In genomic region chr17:64176556-64176955, GRCh38 we compare ENCODE assay signal across 1 cellular context.
TF ChIP-seq lines count a peak whose summit lies in the region.

No MANE protein-coding gene starts in this region.

TF ChIP-seq in SK-N-SH, 30 proteins besides CTCF, POLR2A, EP300 and RAD21 (continued from another document):
- TF ChIP-seq USF2 (IDR thresholded peaks at IDR 0.05; ENCODE audit: borderline replicate concordance, low read depth, low read length): no peak
- no peak for TF ChIP-seq CHD2 (IDR thresholded peaks at IDR 0.05; ENCODE audit: low read length, partially characterized antibody)
- TF ChIP-seq SMC3 (IDR thresholded peaks at IDR 0.05; ENCODE audit: low read depth, low read length): no peak
- TF ChIP-seq, protein P1, sequence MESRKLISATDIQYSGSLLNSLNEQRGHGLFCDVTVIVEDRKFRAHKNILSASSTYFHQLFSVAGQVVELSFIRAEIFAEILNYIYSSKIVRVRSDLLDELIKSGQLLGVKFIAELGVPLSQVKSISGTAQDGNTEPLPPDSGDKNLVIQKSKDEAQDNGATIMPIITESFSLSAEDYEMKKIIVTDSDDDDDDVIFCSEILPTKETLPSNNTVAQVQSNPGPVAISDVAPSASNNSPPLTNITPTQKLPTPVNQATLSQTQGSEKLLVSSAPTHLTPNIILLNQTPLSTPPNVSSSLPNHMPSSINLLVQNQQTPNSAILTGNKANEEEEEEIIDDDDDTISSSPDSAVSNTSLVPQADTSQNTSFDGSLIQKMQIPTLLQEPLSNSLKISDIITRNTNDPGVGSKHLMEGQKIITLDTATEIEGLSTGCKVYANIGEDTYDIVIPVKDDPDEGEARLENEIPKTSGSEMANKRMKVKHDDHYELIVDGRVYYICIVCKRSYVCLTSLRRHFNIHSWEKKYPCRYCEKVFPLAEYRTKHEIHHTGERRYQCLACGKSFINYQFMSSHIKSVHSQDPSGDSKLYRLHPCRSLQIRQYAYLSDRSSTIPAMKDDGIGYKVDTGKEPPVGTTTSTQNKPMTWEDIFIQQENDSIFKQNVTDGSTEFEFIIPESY (IDR thresholded peaks at IDR 0.05; ENCODE audit: borderline replicate concordance, low read depth): no peak
- no peak for TF ChIP-seq NFIC (IDR thresholded peaks at IDR 0.05; ENCODE audit: borderline replicate concordance)
- TF ChIP-seq ELF1 (IDR thresholded peaks at IDR 0.05): no peak
- no peak for TF ChIP-seq MEF2A (IDR thresholded peaks at IDR 0.05; ENCODE audit: borderline replicate concordance, low read depth)
- TF ChIP-seq GABPA (IDR thresholded peaks at IDR 0.05; ENCODE audit: low read depth): no peak
- no peak for TF ChIP-seq POLR2AphosphoS5 (IDR thresholded peaks at IDR 0.05; ENCODE audit: low read depth, low read length)
- no peak for TF ChIP-seq GATA2 (CRISPR knock-in tag; IDR thresholded peaks at IDR 0.05)
- TF ChIP-seq IRF3 (IDR thresholded peaks at IDR 0.05; ENCODE audit: low read depth, low read length): no peak
- TF ChIP-seq, protein P2, sequence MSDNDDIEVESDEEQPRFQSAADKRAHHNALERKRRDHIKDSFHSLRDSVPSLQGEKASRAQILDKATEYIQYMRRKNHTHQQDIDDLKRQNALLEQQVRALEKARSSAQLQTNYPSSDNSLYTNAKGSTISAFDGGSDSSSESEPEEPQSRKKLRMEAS (IDR thresholded peaks at IDR 0.05; ENCODE audit: low read depth): no peak
